ENCODE assay signal across 21 cellular contexts in the genomic region with DNA sequence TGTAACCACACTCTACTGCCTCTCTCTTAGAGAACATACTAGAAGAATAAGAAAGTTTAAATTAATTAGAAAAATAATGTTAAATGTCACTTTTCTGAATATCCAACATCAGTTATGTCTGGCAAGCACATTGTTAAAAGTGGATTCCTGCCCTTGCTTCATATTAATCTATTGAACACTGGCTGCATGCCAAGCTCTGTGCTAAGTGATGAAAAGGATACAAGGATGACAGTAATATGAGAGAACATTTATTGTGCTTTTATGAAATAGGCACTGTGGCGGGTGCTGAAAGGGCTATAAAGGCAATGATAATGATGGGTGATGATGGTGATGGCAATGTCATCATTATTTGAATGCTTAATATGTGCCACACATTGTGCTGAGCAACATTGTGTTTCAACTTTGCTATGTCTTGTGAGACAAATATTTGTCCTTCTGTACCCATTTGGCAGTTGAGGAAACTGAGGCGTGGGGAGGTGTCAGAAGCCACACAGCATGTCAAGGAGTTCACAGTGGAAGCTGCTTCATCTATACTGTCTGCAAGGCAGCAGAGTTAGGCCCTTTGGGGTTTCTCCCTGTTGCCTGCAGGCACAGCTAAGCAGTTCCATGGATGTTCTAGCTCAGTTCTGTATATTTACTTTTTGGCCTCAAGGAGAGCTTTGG.
DNase-seq lines count a peak whose midpoint lies in the region; ATAC-seq and TF ChIP-seq lines count a peak whose summit lies in the region.
"Had no signal": no experiment of that assay in that cellular context is flagged by ENCODE, and none has a peak within 500 bp of the region (broad histone marks: within the 10 kb centered on the region; RNA-seq: fewer than 3 reads in every experiment).

No MANE protein-coding gene starts in this region.

- no peak overlapping the region for H2AFZ ChIP-seq in H9 (ENCODE audit: low read length)

- no peak for ATAC-seq in HG02571 (IDR thresholded peaks at IDR 0.05; ENCODE audit: unreplicated experiment)
- no peak for ATAC-seq in effector memory CD8-positive, alpha-beta T cell (replicated peaks)
- ATAC-seq: Right ventricle myocardium inferior, T-cell had no signal

- H2BK12ac ChIP-seq in H9 (ENCODE audit: insufficient read length, low read depth, low read length) = no peak overlapping the region

- no peaks in the 10 kb centered on the region for H3K9me3 Mint-ChIP-seq in H9
- H3K9me3 Mint-ChIP-seq in effector memory CD8-positive, alpha-beta T cell = no peaks in the 10 kb centered on the region
- H3K9me3 Mint-ChIP-seq: activated T-cell treated with anti-CD3 and anti-CD28 coated beads, Interleukin-2, amount 50 U/mL, for 24 hours; naive B cell; T-cell had no signal

- no peak overlapping the region for H2BK120ac ChIP-seq in H9 (ENCODE audit: low read depth, low read length, poor library complexity, severe bottlenecking)

- no peak overlapping the region for H2BK20ac ChIP-seq in H9 (ENCODE audit: low read depth, low read length, poor library complexity, severe bottlenecking)

- no peaks in the 10 kb centered on the region for H3K27me3 Mint-ChIP-seq in H9 (ENCODE audit: low read depth)
- H3K27me3 Mint-ChIP-seq in effector memory CD8-positive, alpha-beta T cell = peaks cover 0 to 7% of the 10 kb centered on the region in 2 donors
- H3K27me3 Mint-ChIP-seq: naive B cell, T-cell had no signal

- no peak overlapping the region for H3K4ac ChIP-seq in H9 (ENCODE audit: low read depth, low read length)

- intact Hi-C loops in esophagus muscularis mucosa (cut with DNase I) (no loop called here), cardiac septum (cut with DNase I) (no loop called here)

- H3K18ac ChIP-seq in H9 (ENCODE audit: insufficient read length, low read depth, low read length) = no peak overlapping the region

- H3K27me3 ChIP-seq in esophagus muscularis mucosa = peaks cover 0 to 7% (median 0%) of the 10 kb centered on the region in 4 donors
- H3K27me3 ChIP-seq in H9 (ENCODE audit: insufficient read depth, low read length) = no peaks in the 10 kb centered on the region
- H3K27me3 ChIP-seq: adrenal gland, colonic mucosa, suprapubic skin, uterus had no signal

- no peaks in the 10 kb centered on the region for H3K9me3 ChIP-seq in esophagus muscularis mucosa
- no peaks in the 10 kb centered on the region for H3K9me3 ChIP-seq in H9 (ENCODE audit: control insufficient read depth, low read depth, low read length)
- H3K9me3 ChIP-seq: adrenal gland, colonic mucosa, suprapubic skin, uterus had no signal

- no peak for TF ChIP-seq CTCF in esophagus muscularis mucosa (IDR thresholded peaks at IDR 0.05)
- TF ChIP-seq CTCF in H9 (conservative IDR thresholded peaks at IDR 0.05) = no peak

- no peak overlapping the region for H3K4me2 ChIP-seq in H9 (ENCODE audit: insufficient read depth, insufficient read length, low read length)

- TF ChIP-seq EP300 in esophagus muscularis mucosa (IDR thresholded peaks at IDR 0.05) = no peak

- no peaks in the 10 kb centered on the region for H4K20me1 ChIP-seq in H9 (ENCODE audit: control insufficient read depth, insufficient read depth, insufficient read length)

- H3K79me1 ChIP-seq in H9 (ENCODE audit: insufficient read depth, low read depth, low read length, poor library complexity, severe bottlenecking) = no peaks in the 10 kb centered on the region

- no peak overlapping the region for H3K9ac ChIP-seq in H9 (ENCODE audit: extremely low read depth, insufficient read length, low read length)

- no peak overlapping the region for H3T11ph ChIP-seq in H9 (ENCODE audit: low read length)

- no peak overlapping the region for H2BK15ac ChIP-seq in H9 (ENCODE audit: low read depth, low read length)

- no peak overlapping the region for H3K27ac Mint-ChIP-seq in H9
- H3K27ac Mint-ChIP-seq in effector memory CD8-positive, alpha-beta T cell = no peak overlapping the region
- H3K27ac Mint-ChIP-seq: activated T-cell treated with anti-CD3 and anti-CD28 coated beads, Interleukin-2, amount 50 U/mL, for 24 hours; CD14-positive monocyte; T-cell had no signal

- H2AK5ac ChIP-seq in H9 (ENCODE audit: insufficient read length, low read length) = no peak overlapping the region

- no peak overlapping the region for H3K27ac ChIP-seq in esophagus muscularis mucosa (replicated peaks in 1 of 4)
- no peak overlapping the region for H3K27ac ChIP-seq in H9 (ENCODE audit: insufficient read length, low read depth, low read length)
- H3K27ac ChIP-seq: adrenal gland, colonic mucosa, suprapubic skin, uterus had no signal

- WGBS in esophagus muscularis mucosa = 84% methylated on average over 2 of the region's 2 CpGs
- WGBS in H9 (ENCODE audit: extremely low coverage, insufficient read length, low lambda C conversion rate) = no CpG with 5 or more reads among the region's 2 CpGs

- H2BK5ac ChIP-seq in H9 (ENCODE audit: insufficient read length, low read length) = no peak overlapping the region

- H3K14ac ChIP-seq in H9 (ENCODE audit: insufficient read depth, low read length) = no peak overlapping the region

- H3K4me1 ChIP-seq in esophagus muscularis mucosa (no peaks in the 10 kb centered on the region), H9 (ENCODE audit: insufficient read depth, low read length) (no peaks in the 10 kb centered on the region; the same call in 1 of the 2 replicates)
- H3K4me1 ChIP-seq: adrenal gland, colonic mucosa, suprapubic skin, uterus had no signal

- TF ChIP-seq POLR2A in esophagus muscularis mucosa (IDR thresholded peaks at IDR 0.05; ENCODE audit: low read depth) = no peak

- H3K4me1 Mint-ChIP-seq in H9 = peaks cover 10 to 11% of the 10 kb centered on the region in 2 experiments
- no peaks in the 10 kb centered on the region for H3K4me1 Mint-ChIP-seq in effector memory CD8-positive, alpha-beta T cell (ENCODE audit: low read depth in 2 of 2)
- H3K4me1 Mint-ChIP-seq: CD14-positive monocyte, T-cell had no signal

- no peak overlapping the region for H3K23ac ChIP-seq in H9 (ENCODE audit: insufficient read length, low read depth, low read length)

- H4K5ac ChIP-seq in H9 (ENCODE audit: insufficient read length, low read depth, low read length) = no peak overlapping the region

- no peak overlapping the region for H3K4me3 ChIP-seq in esophagus muscularis mucosa
- H3K4me3 ChIP-seq: adrenal gland, colonic mucosa, suprapubic skin, uterus had no signal

- H3K36me3 Mint-ChIP-seq in H9 (ENCODE audit: insufficient read depth in 1 of 3, low read depth in 3 of 3) = no peaks in the 10 kb centered on the region; a peak in 1 of 7 replicates
- no peaks in the 10 kb centered on the region for H3K36me3 Mint-ChIP-seq in effector memory CD8-positive, alpha-beta T cell (ENCODE audit: insufficient read depth)
- H3K36me3 Mint-ChIP-seq: CD14-positive monocyte, T-cell had no signal

- no peaks in the 10 kb centered on the region for H3K79me2 ChIP-seq in H9 (ENCODE audit: insufficient read depth, low read length)

- H3K36me3 ChIP-seq in esophagus muscularis mucosa = no peaks in the 10 kb centered on the region
- H3K36me3 ChIP-seq: adrenal gland, colonic mucosa, suprapubic skin, uterus had no signal

- H4K91ac ChIP-seq in H9 (ENCODE audit: insufficient read length, low read depth, low read length) = no peak overlapping the region

- H4K8ac ChIP-seq in H9 (replicated peaks; ENCODE audit: insufficient read length, low read depth, low read length) = no peak overlapping the region

- H3K23me2 ChIP-seq in H9 (ENCODE audit: insufficient read length, low read depth, low read length, poor library complexity, severe bottlenecking) = no peaks in the 10 kb centered on the region

- no peak overlapping the region for H3K4me3 Mint-ChIP-seq in H9
- no peak overlapping the region for H3K4me3 Mint-ChIP-seq in effector memory CD8-positive, alpha-beta T cell
- H3K4me3 Mint-ChIP-seq: activated T-cell treated with anti-CD3 and anti-CD28 coated beads, Interleukin-2, amount 50 U/mL, for 24 hours; CD14-positive monocyte; naive B cell; T-cell had no signal

- DNase-seq in COLO668 (lab: John Stamatoyannopoulos, UW; ENCODE audit: unreplicated experiment) (peak; percentile 82), NCI-H1105 (lab: John Stamatoyannopoulos, UW) (peak; percentile 53), NCI-H446 treated with DMSO at 0.1 percent for 48 hours (lab: John Stamatoyannopoulos, UW) (peak; percentile 15), esophagus muscularis mucosa (ENCODE audit: extremely low spot score) (peak; percentile 53), H9 (no peak), cardiac septum (ENCODE audit: low spot score) (no peak)
- DNase-seq in effector memory CD8-positive, alpha-beta T cell = no peak
- DNase-seq: activated CD4-positive, alpha-beta T cell treated with anti-CD3 and anti-CD28 coated beads for 1 hour; activated T-cell treated with anti-CD3 and anti-CD28 coated beads, Interleukin-2, amount 50 U/mL, for 24 hours; colonic mucosa; mesenchymal stem cell; naive B cell; NCI-H526; OCI-M1; T-cell; uterus had no signal

- H3K56ac ChIP-seq in H9 (ENCODE audit: insufficient read length, low read depth, low read length) = no peak overlapping the region

Comparison
In these comparisons a context has a peak if more than half of its experiments do, and no peak if none do; other contexts are left out.
1. DNase-seq: peak in COLO668 (single experiment), NCI-H1105 (single experiment), NCI-H446 treated with DMSO at 0.1 percent for 48 hours (single experiment) and esophagus muscularis mucosa (single experiment); none in H9 (single experiment), cardiac septum (single experiment) and effector memory CD8-positive, alpha-beta T cell (0 of 3).